In the genomic region with DNA sequence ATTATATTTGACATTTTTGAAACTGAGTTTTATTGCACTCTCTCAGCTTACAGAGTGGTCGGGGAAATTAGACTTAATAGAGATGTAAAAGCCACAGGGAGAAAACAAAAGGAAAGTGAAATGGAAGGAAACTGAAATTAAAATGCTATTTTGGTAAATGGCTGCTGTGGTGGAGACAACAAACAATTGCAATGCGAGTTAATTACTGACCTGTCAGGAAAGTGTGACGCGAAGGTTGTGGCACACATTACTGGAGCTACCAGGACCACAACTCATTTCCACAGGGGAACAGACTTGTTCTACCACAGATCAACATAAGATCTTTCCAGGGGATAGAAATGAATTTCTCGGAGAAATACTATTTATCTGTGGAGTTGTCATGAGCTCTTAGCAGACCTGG, we compare ENCODE assay signal across 1 cellular context.
TF ChIP-seq lines count a peak whose summit lies in the region.

No MANE protein-coding gene starts in this region.

TF ChIP-seq in HepG2, 621 proteins besides CTCF, POLR2A, EP300 and RAD21:
- TF ChIP-seq, protein P1, sequence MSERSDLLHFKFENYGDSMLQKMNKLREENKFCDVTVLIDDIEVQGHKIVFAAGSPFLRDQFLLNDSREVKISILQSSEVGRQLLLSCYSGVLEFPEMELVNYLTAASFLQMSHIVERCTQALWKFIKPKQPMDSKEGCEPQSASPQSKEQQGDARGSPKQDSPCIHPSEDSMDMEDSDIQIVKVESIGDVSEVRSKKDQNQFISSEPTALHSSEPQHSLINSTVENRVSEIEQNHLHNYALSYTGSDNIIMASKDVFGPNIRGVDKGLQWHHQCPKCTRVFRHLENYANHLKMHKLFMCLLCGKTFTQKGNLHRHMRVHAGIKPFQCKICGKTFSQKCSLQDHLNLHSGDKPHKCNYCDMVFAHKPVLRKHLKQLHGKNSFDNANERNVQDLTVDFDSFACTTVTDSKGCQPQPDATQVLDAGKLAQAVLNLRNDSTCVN (CRISPR knock-in tag; IDR thresholded peaks at IDR 0.05; ENCODE audit: borderline replicate concordance) = no peak
- no peak for TF ChIP-seq EEA1 (CRISPR knock-in tag; IDR thresholded peaks at IDR 0.05; ENCODE audit: borderline replicate concordance)
- TF ChIP-seq, protein P2, sequence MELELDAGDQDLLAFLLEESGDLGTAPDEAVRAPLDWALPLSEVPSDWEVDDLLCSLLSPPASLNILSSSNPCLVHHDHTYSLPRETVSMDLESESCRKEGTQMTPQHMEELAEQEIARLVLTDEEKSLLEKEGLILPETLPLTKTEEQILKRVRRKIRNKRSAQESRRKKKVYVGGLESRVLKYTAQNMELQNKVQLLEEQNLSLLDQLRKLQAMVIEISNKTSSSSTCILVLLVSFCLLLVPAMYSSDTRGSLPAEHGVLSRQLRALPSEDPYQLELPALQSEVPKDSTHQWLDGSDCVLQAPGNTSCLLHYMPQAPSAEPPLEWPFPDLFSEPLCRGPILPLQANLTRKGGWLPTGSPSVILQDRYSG (CRISPR knock-in tag; IDR thresholded peaks at IDR 0.05) = no peak
- no peak for TF ChIP-seq SMAD1 (CRISPR knock-in tag; IDR thresholded peaks at IDR 0.05; ENCODE audit: borderline replicate concordance, low read depth)
- no peak for TF ChIP-seq ZNF17 (CRISPR knock-in tag; IDR thresholded peaks at IDR 0.05)
- no peak for TF ChIP-seq ZNF224 (CRISPR knock-in tag; IDR thresholded peaks at IDR 0.05)
- TF ChIP-seq, protein P3, sequence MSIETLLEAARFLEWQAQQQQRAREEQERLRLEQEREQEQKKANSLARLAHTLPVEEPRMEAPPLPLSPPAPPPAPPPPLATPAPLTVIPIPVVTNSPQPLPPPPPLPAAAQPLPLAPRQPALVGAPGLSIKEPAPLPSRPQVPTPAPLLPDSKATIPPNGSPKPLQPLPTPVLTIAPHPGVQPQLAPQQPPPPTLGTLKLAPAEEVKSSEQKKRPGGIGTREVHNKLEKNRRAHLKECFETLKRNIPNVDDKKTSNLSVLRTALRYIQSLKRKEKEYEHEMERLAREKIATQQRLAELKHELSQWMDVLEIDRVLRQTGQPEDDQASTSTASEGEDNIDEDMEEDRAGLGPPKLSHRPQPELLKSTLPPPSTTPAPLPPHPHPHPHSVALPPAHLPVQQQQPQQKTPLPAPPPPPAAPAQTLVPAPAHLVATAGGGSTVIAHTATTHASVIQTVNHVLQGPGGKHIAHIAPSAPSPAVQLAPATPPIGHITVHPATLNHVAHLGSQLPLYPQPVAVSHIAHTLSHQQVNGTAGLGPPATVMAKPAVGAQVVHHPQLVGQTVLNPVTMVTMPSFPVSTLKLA (IDR thresholded peaks at IDR 0.05) = no peak
- TF ChIP-seq ZNF10 (CRISPR knock-in tag; IDR thresholded peaks at IDR 0.05; ENCODE audit: borderline replicate concordance, low read depth) = no peak
- TF ChIP-seq, protein P4, sequence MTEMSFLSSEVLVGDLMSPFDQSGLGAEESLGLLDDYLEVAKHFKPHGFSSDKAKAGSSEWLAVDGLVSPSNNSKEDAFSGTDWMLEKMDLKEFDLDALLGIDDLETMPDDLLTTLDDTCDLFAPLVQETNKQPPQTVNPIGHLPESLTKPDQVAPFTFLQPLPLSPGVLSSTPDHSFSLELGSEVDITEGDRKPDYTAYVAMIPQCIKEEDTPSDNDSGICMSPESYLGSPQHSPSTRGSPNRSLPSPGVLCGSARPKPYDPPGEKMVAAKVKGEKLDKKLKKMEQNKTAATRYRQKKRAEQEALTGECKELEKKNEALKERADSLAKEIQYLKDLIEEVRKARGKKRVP (CRISPR knock-in tag; IDR thresholded peaks at IDR 0.05) = no peak
